In genomic region chr6:135897087-135897486, GRCh38 we compare ENCODE assay signal across 1 cellular context.
TF ChIP-seq lines count a peak whose summit lies in the region.

No MANE protein-coding gene starts in this region.

TF ChIP-seq in IMR-90, 13 proteins besides CTCF, POLR2A, EP300 and RAD21:
- TF ChIP-seq FOS (IDR thresholded peaks at IDR 0.05; ENCODE audit: low read depth, low read length) (no peak), MAZ (IDR thresholded peaks at IDR 0.05; ENCODE audit: borderline replicate concordance, low read depth, low read length) (no peak), BHLHE40 (IDR thresholded peaks at IDR 0.05; ENCODE audit: low read depth, low read length) (no peak), MXI1 (IDR thresholded peaks at IDR 0.05; ENCODE audit: borderline replicate concordance, low read depth, low read length) (no peak), RFX5 (IDR thresholded peaks at IDR 0.05; ENCODE audit: low read depth, low read length) (no peak), CEBPB (IDR thresholded peaks at IDR 0.05; ENCODE audit: low read depth, low read length) (no peak), RCOR1 (IDR thresholded peaks at IDR 0.05; ENCODE audit: insufficient replicate concordance, low read length) (no peak)
- TF ChIP-seq, protein P1, sequence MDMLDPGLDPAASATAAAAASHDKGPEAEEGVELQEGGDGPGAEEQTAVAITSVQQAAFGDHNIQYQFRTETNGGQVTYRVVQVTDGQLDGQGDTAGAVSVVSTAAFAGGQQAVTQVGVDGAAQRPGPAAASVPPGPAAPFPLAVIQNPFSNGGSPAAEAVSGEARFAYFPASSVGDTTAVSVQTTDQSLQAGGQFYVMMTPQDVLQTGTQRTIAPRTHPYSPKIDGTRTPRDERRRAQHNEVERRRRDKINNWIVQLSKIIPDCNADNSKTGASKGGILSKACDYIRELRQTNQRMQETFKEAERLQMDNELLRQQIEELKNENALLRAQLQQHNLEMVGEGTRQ (IDR thresholded peaks at IDR 0.05; ENCODE audit: low read depth, low read length) = no peak
